In genomic region chr17:16569358-16569712, GRCh38 we compare ENCODE assay signal across 8 cellular contexts. TPM values are rescaled to one million over a fixed set of nuclear protein-coding genes. Genes with fewer than 3 reads are reported as not detected.
DNase-seq lines count a peak whose midpoint lies in the region; ATAC-seq and TF ChIP-seq lines count a peak whose summit lies in the region.

No MANE protein-coding gene starts in this region.

- intact Hi-C loops in transverse colon (cut with DNase I; ENCODE audit: low total_unique reads) = no loop called here

- peaks cover 3% of the 10 kb centered on the region for H3K27me3 Mint-ChIP-seq in activated T-helper 17 cell treated with anti-CD3 and anti-CD28 coated beads, Interleukin-2, amount 50 U/mL, for 72 hours

- H3K4me3 Mint-ChIP-seq in activated T-helper 17 cell treated with anti-CD3 and anti-CD28 coated beads, Interleukin-2, amount 50 U/mL, for 72 hours = peak overlapping the region; percentile 82

- H2AFZ ChIP-seq in neuron (ENCODE audit: low read depth, low read length) = peak overlapping the region; percentile 95

- no peaks in the 10 kb centered on the region for H3K36me3 Mint-ChIP-seq in activated T-helper 17 cell treated with anti-CD3 and anti-CD28 coated beads, Interleukin-2, amount 50 U/mL, for 72 hours (ENCODE audit: low read depth)

- no peak for TF ChIP-seq EP300 in transverse colon (IDR thresholded peaks at IDR 0.05; ENCODE audit: low read depth)

- no peak overlapping the region for H3K27ac ChIP-seq in transverse colon

- WGBS in transverse colon (ENCODE audit: low coverage in 1 of 2), 2 donors = 17 to 78% methylated on average over 3 to 14 of the region's 14 CpGs

- H3K27me3 ChIP-seq in neuron (ENCODE audit: insufficient read depth, low read length) (no peaks in the 10 kb centered on the region), transverse colon (no peaks in the 10 kb centered on the region)

- peaks cover 16% of the 10 kb centered on the region for H3K9me3 ChIP-seq in neuron (ENCODE audit: low read length)
- no peaks in the 10 kb centered on the region for H3K9me3 ChIP-seq in transverse colon

- peak overlapping the region; percentile 66 for H3K4me3 ChIP-seq in neuron (ENCODE audit: low read length)
- peak overlapping the region in 2 of 4 donors; percentile 48 to 63 for H3K4me3 ChIP-seq in transverse colon

- ATAC-seq in GM18858 (IDR thresholded peaks at IDR 0.05; ENCODE audit: unreplicated experiment) (peak; percentile 18), HG02798 (IDR thresholded peaks at IDR 0.05; ENCODE audit: poor library complexity, unreplicated experiment) (peak; percentile 16)
- ATAC-seq in activated T-helper 17 cell treated with anti-CD3 and anti-CD28 coated beads, Interleukin-2, amount 50 U/mL, for 72 hours (replicated peaks) = no peak

- DNase-seq in NCI-H1105 treated with DMSO at 0.1 percent for 48 hours (lab: John Stamatoyannopoulos, UW) = no peak
- DNase-seq in transverse colon = no peak
- no peak for DNase-seq in NCI-H2196 treated with DMSO at 0.1 percent for 48 hours (lab: John Stamatoyannopoulos, UW; ENCODE audit: unreplicated experiment)
- no peak for DNase-seq in ACHN

- H3K9me3 Mint-ChIP-seq in activated T-helper 17 cell treated with anti-CD3 and anti-CD28 coated beads, Interleukin-2, amount 50 U/mL, for 72 hours = no peaks in the 10 kb centered on the region

- TF ChIP-seq CTCF in transverse colon (IDR thresholded peaks at IDR 0.05) = no peak

- in situ Hi-C loops in transverse colon (cut with MboI; ENCODE audit: low pct_ligation_motif_present in 1 of 4, low pct_unique_long_range_greater_than_20kb in 1 of 4, low sequenced_read_pairs in 3 of 4) (no loop called here), ACHN (cut with HindIII; ENCODE audit: low pct_ligation_motif_present, low pct_unique_long_range_greater_than_20kb, low sequenced_read_pairs) (no loop called here)

- peaks cover 9% of the 10 kb centered on the region for H3K4me1 ChIP-seq in neuron (ENCODE audit: insufficient read depth, low read length)
- H3K4me1 ChIP-seq in transverse colon = peaks cover 0 to 9% (median 6%) of the 10 kb centered on the region in 4 donors

- no peaks in the 10 kb centered on the region for H3K4me1 Mint-ChIP-seq in activated T-helper 17 cell treated with anti-CD3 and anti-CD28 coated beads, Interleukin-2, amount 50 U/mL, for 72 hours

- peak overlapping the region; percentile 81 for H3K27ac Mint-ChIP-seq in activated T-helper 17 cell treated with anti-CD3 and anti-CD28 coated beads, Interleukin-2, amount 50 U/mL, for 72 hours

- TF ChIP-seq POLR2A in transverse colon (IDR thresholded peaks at IDR 0.05) = no peak

- H3K36me3 ChIP-seq in neuron (ENCODE audit: insufficient read depth, low read length) = peaks cover 24% of the 10 kb centered on the region
- no peaks in the 10 kb centered on the region for H3K36me3 ChIP-seq in transverse colon

RNA-seq across cellular contexts. Expression of gene ZNF287, which starts 0.3 kb away (rescaled TPM):
- 1 to 10 TPM; 3.3 to 6.3 TPM for total RNA-seq in activated T-helper 17 cell treated with anti-CD3 and anti-CD28 coated beads, Interleukin-2, amount 50 U/mL, for 72 hours
- total RNA-seq in transverse colon = 1 to 10 TPM in 3 of 4 donors, not detected in 1; 2.5 to 5.2 (median 2.5) TPM
